Comparison of ENCODE assay signal across 1 cellular context in the genomic region with DNA sequence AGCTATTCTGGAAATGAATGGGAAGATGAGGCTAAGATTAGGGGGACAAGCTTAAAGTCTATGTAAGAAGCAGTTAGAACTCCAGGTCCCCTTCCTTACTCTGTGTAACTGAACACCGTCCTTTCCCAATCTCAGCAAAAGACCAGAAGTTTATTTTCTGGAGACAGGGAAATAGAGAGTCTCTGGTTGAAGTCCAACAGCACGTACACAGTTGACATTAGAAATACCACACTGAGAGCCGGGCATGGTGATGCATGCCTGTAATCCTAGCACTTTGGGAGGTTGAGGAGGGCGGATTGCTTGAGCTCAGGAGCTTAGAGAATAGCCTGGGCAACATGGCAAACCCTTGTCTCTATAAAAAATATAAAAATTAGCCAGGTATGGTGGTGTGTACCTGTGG.
TF ChIP-seq lines count a peak whose summit lies in the region.

No MANE protein-coding gene starts in this region.

TF ChIP-seq in SK-N-SH, 30 proteins besides CTCF, POLR2A, EP300 and RAD21 (continued from another document):
- TF ChIP-seq IRF3 (IDR thresholded peaks at IDR 0.05; ENCODE audit: low read depth, low read length) (no peak), FOSL2 (IDR thresholded peaks at IDR 0.05; ENCODE audit: borderline replicate concordance, low read depth) (no peak), SMC3 (IDR thresholded peaks at IDR 0.05; ENCODE audit: low read depth, low read length) (no peak), NRF1 (IDR thresholded peaks at IDR 0.05; ENCODE audit: low read depth, low read length) (no peak), JUND (IDR thresholded peaks at IDR 0.05) (no peak), EZH2phosphoT487 (IDR thresholded peaks at IDR 0.05; ENCODE audit: borderline replicate concordance, low read depth) (no peak), RXRA (IDR thresholded peaks at IDR 0.05; ENCODE audit: borderline replicate concordance, low read depth) (no peak), YY1 (IDR thresholded peaks at IDR 0.05; ENCODE audit: low read depth) (no peak), TCF12 (IDR thresholded peaks at IDR 0.05) (no peak), ELF1 (IDR thresholded peaks at IDR 0.05) (no peak), NFIC (IDR thresholded peaks at IDR 0.05; ENCODE audit: borderline replicate concordance) (no peak), POLR2AphosphoS5 (IDR thresholded peaks at IDR 0.05; ENCODE audit: low read depth, low read length) (no peak), MXI1 (IDR thresholded peaks at IDR 0.05; ENCODE audit: low read depth, low read length) (no peak), RCOR1 (IDR thresholded peaks at IDR 0.05; ENCODE audit: low read length) (no peak), GATA2 (CRISPR knock-in tag; IDR thresholded peaks at IDR 0.05) (no peak)
- TF ChIP-seq, protein P1, sequence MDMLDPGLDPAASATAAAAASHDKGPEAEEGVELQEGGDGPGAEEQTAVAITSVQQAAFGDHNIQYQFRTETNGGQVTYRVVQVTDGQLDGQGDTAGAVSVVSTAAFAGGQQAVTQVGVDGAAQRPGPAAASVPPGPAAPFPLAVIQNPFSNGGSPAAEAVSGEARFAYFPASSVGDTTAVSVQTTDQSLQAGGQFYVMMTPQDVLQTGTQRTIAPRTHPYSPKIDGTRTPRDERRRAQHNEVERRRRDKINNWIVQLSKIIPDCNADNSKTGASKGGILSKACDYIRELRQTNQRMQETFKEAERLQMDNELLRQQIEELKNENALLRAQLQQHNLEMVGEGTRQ (IDR thresholded peaks at IDR 0.05; ENCODE audit: borderline replicate concordance, low read depth, low read length): no peak
